2 cellular contexts compared by ENCODE assay signal in the genomic region with DNA sequence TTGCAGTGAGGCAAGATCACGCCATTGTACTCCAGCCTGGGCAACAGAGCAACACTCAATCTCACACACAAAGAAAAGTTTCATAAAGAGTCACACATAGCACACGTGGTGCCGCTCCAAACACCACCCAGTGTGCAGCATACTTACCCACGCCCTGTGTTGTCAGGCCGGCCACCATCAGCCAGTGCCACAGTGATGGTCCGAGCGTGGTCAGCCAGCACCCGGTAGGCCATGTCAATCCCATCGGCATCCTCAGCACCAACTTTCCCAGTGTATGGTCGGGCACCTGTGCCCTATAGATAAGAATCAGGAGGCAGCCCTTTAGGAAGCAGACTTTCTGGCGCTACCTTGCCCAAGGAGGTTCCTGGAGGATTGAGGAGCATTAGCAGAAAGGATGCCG.
TF ChIP-seq lines count a peak whose summit lies in the region.

No MANE protein-coding gene starts in this region.

TF ChIP-seq in GM23338, 12 proteins besides CTCF, POLR2A, EP300 and RAD21:
- TF ChIP-seq POLR2AphosphoS5 (IDR thresholded peaks at IDR 0.05; ENCODE audit: low read depth) (peak; percentile 28; the same call in 1 of the 2 replicates), EZH2phosphoT487 (IDR thresholded peaks at IDR 0.05; ENCODE audit: unreplicated experiment) (no peak)

TF ChIP-seq in HepG2, 621 proteins besides CTCF, POLR2A, EP300 and RAD21:
- no peak for TF ChIP-seq KLF9 (CRISPR knock-in tag; IDR thresholded peaks at IDR 0.05; ENCODE audit: low read depth)
- peak; percentile 47 for TF ChIP-seq RBM22 (optimal IDR thresholded peaks at IDR 0.05; ENCODE audit: low read length)
